In the genomic region with DNA sequence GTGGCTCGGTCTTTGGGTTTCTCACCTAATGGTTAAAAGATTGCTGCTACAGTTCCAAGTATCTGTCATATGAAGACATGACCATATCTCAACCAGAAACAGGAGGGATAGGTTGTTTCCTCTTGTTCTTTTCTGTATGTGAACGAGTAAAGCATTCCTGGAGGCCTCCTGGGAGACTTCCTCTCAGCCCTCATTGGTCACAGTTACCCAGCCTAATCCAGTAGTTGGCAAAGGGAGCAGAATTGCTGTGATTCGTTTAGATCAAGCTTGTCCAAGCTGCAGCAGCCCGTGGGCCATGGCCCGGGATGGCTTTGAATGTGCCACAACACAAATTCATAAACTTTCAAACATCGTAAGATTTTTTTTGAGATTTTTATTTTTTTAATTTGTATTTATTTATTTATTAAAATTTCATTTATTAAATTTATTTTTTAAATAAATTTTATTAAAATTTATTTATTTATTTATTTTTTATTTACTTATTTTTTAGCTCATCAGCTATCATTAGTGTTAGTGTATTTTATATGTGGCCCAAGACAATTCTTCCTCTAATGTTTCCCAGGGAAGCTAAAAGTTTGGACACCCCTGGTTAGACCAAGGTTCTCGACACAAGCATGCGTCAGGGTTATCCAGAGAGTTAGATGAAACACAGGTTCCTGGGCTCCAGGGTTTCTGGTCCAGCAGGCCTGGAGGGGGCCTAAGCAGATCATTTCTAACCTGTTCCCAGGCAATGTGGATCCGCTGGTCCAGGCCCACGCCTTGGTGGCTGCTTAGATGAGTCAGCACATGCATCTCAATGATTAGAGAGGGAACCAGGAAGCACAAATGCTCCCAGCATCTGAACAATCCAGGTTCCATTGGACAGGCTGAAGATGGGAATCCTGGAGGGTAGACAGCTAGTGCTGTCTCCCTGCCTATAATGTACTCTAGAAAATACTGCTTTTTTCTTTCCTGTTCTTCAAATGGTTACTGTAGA, we compare ENCODE assay signal across 13 cellular contexts. TPM values are rescaled to one million over a fixed set of nuclear protein-coding genes. Genes with fewer than 3 reads are reported as not detected.
DNase-seq lines count a peak whose midpoint lies in the region; ATAC-seq, FAIRE-seq and TF ChIP-seq lines count a peak whose summit lies in the region.
"Had no signal": no experiment of that assay in that cellular context is flagged by ENCODE, and none has a peak within 500 bp of the region (broad histone marks: within the 10 kb centered on the region; RNA-seq: fewer than 3 reads in every experiment).

No MANE protein-coding gene starts in this region.

- no peak for TF ChIP-seq CTCF in A549 (IDR thresholded peaks at IDR 0.05)
- no peak for TF ChIP-seq CTCF in GM23338 (conservative IDR thresholded peaks at IDR 0.05; ENCODE audit: low read depth in 2 of 2)
- TF ChIP-seq CTCF in ovary (IDR thresholded peaks at IDR 0.05): no peak

- peaks cover 47% of the 10 kb centered on the region for H3K36me3 ChIP-seq in GM23338 (ENCODE audit: insufficient read depth)
- no peaks in the 10 kb centered on the region for H3K36me3 ChIP-seq in ovary

- POLR2A ChIA-PET in A549 (lab: Yijun Ruan, JAX): no interaction called here
- POLR2A ChIA-PET in activated CD4-positive, alpha-beta memory T cell treated with anti-CD3 and anti-CD28 coated beads for 36 hours (lab: Charles Lee): no interaction called here

- no peak for FAIRE-seq in A549 (lab: Jason Lieb, UNC)

- H3K4me2 ChIP-seq in A549 (peak overlapping the region; percentile 5; the same call in 1 of the 3 replicates), GM23338 (no peak overlapping the region)

- H3K27ac ChIP-seq in A549: peak overlapping the region; percentile 38 to 67; a peak in 4 of 6 replicates
- H3K27ac ChIP-seq in GM23338 (ENCODE audit: low read depth): no peak overlapping the region
- no peak overlapping the region for H3K27ac ChIP-seq in ovary

- TF ChIP-seq RAD21 in A549 (conservative IDR thresholded peaks at IDR 0.05 in 1 of 2, IDR thresholded peaks at IDR 0.05 in 1 of 2): no peak

- TF ChIP-seq EP300 in A549 (IDR thresholded peaks at IDR 0.05) (no peak), ovary (IDR thresholded peaks at IDR 0.05) (no peak)

- H3K4me3 Mint-ChIP-seq in GM23338: no peak overlapping the region
- no peak overlapping the region for H3K4me3 Mint-ChIP-seq in activated CD4-positive, alpha-beta memory T cell treated with anti-CD3 and anti-CD28 coated beads for 36 hours
- H3K4me3 Mint-ChIP-seq: activated T-helper 1 cell treated with anti-CD3 and anti-CD28 coated beads, Interleukin-12 subunit alpha, Interleukin-12 subunit beta, Interleukin-2, Interleukin-4 antibody, amounts not matched to agents 30 ng/mL and 10 ng/mL and 1 ng/mL, durations not matched to agents 14 hours and 24 hours and 36 hours; natural killer cell had no signal

- no peaks in the 10 kb centered on the region for H3K4me1 Mint-ChIP-seq in GM23338
- peaks cover 2% of the 10 kb centered on the region for H3K4me1 Mint-ChIP-seq in activated CD4-positive, alpha-beta memory T cell treated with anti-CD3 and anti-CD28 coated beads for 36 hours (ENCODE audit: low read depth)

- H3K9me3 ChIP-seq in A549 (no peaks in the 10 kb centered on the region), ovary (no peaks in the 10 kb centered on the region)

- no peaks in the 10 kb centered on the region for H3K9me2 ChIP-seq in GM23338 (ENCODE audit: insufficient read depth)

- 89% methylated on average over 10 of the region's 10 CpGs for WGBS in A549 (ENCODE audit: missing lambda C conversion rate)
- 86 to 92% (median 91%) methylated on average over 10 of the region's 10 CpGs for WGBS in ovary, 3 donors

- H2AFZ ChIP-seq in GM23338: no peak overlapping the region

- peaks cover 88% of the 10 kb centered on the region for H3K36me3 Mint-ChIP-seq in GM23338 (ENCODE audit: low read depth)
- H3K36me3 Mint-ChIP-seq in activated CD4-positive, alpha-beta memory T cell treated with anti-CD3 and anti-CD28 coated beads for 36 hours: peaks cover 44% of the 10 kb centered on the region

- no peaks in the 10 kb centered on the region for H3K27me3 Mint-ChIP-seq in GM23338 (ENCODE audit: insufficient read depth, low read depth, poor library complexity)
- no peaks in the 10 kb centered on the region for H3K27me3 Mint-ChIP-seq in activated CD4-positive, alpha-beta memory T cell treated with anti-CD3 and anti-CD28 coated beads for 36 hours

- peaks cover 16% of the 10 kb centered on the region for H4K20me1 ChIP-seq in GM23338 (replicated peaks; ENCODE audit: insufficient read depth)

- peaks cover 9% of the 10 kb centered on the region for H3K4me1 ChIP-seq in A549
- no peaks in the 10 kb centered on the region for H3K4me1 ChIP-seq in GM23338 (ENCODE audit: insufficient read depth)
- H3K4me1 ChIP-seq in ovary (ENCODE audit: insufficient read depth): peaks cover 5% of the 10 kb centered on the region

- DNase-seq in A549 (ENCODE audit: low read depth in 1 of 2, low spot score in 1 of 2): peak; percentile 12 to 73
- DNase-seq in GM23338 (ENCODE audit: low spot score): peak; percentile 25
- no peak for DNase-seq in activated CD4-positive, alpha-beta memory T cell treated with anti-CD3 and anti-CD28 coated beads for 36 hours
- peak; percentile 29 for DNase-seq in glomerular visceral epithelial cell (ENCODE audit: extremely low spot score)
- no peak for DNase-seq in superior temporal gyrus (ENCODE audit: extremely low spot score)
- no peak for DNase-seq in UCSD-AML1 (lab: John Stamatoyannopoulos, UW; ENCODE audit: unreplicated experiment)
- DNase-seq in ovary: no peak
- DNase-seq: DMS79 treated with DMSO at 0.1 percent for 48 hours, foreskin fibroblast, natural killer cell, NCI-H187 had no signal

- CTCF ChIA-PET in A549 (lab: Yijun Ruan, JAX): interaction anchor here (0.6 to 1.5 kb wide), 6 partner anchors 14 to 680 kb away, joined by 3 to 5 read pairs (median 3); no protein-coding TSS in a partner anchor
- CTCF ChIA-PET in activated CD4-positive, alpha-beta memory T cell treated with anti-CD3 and anti-CD28 coated beads for 36 hours (lab: Charles Lee): interaction anchor here (0.6 kb wide), 1 partner anchor 435 kb away, joined by 3 read pairs; no protein-coding TSS in a partner anchor

- no peak for TF ChIP-seq POLR2A in A549 (IDR thresholded peaks at IDR 0.05; ENCODE audit: low read length)
- no peak for TF ChIP-seq POLR2A in ovary (IDR thresholded peaks at IDR 0.05)

- peaks cover 17% of the 10 kb centered on the region; the same call in 2 of the 3 replicates for H3K9me3 Mint-ChIP-seq in GM23338
- H3K9me3 Mint-ChIP-seq in activated CD4-positive, alpha-beta memory T cell treated with anti-CD3 and anti-CD28 coated beads for 36 hours: no peaks in the 10 kb centered on the region
- H3K9me3 Mint-ChIP-seq: activated T-helper 1 cell treated with anti-CD3 and anti-CD28 coated beads, Interleukin-12 subunit alpha, Interleukin-12 subunit beta, Interleukin-2, Interleukin-4 antibody, amounts not matched to agents 30 ng/mL and 10 ng/mL and 1 ng/mL, durations not matched to agents 14 hours and 24 hours and 36 hours; natural killer cell had no signal

- H3K79me2 ChIP-seq in GM23338 (replicated peaks; ENCODE audit: insufficient read depth): peaks cover 75% of the 10 kb centered on the region

- intact Hi-C loops in activated CD4-positive, alpha-beta memory T cell treated with anti-CD3 and anti-CD28 coated beads for 36 hours (cut with micrococcal nuclease): no loop called here
- intact Hi-C loops in ovary (cut with DNase I): no loop called here

- ATAC-seq in A549 (peak; percentile 34 to 74; a peak in 4 of 6 replicates), GM23338 (no peak), GM19395 (IDR thresholded peaks at IDR 0.05; ENCODE audit: unreplicated experiment) (no peak)
- ATAC-seq: natural killer cell had no signal

- H3F3A ChIP-seq in GM23338 (replicated peaks; ENCODE audit: low read depth): 0 out of 2 replicates have a peak, but pooled peaks cover 7% of the 10 kb centered on the region

- H3K4me3 ChIP-seq in A549 (no peak overlapping the region), GM23338 (no peak overlapping the region), ovary (no peak overlapping the region)

- peak overlapping the region; percentile 88 for H3K27ac Mint-ChIP-seq in GM23338
- H3K27ac Mint-ChIP-seq in activated CD4-positive, alpha-beta memory T cell treated with anti-CD3 and anti-CD28 coated beads for 36 hours: peak overlapping the region; percentile 51
- H3K27ac Mint-ChIP-seq: activated T-helper 1 cell treated with anti-CD3 and anti-CD28 coated beads, Interleukin-12 subunit alpha, Interleukin-12 subunit beta, Interleukin-2, Interleukin-4 antibody, amounts not matched to agents 30 ng/mL and 10 ng/mL and 1 ng/mL, durations not matched to agents 14 hours and 24 hours and 36 hours had no signal

- H3K27me3 ChIP-seq in GM23338 (ENCODE audit: insufficient read depth): no peaks in the 10 kb centered on the region
- H3K27me3 ChIP-seq in ovary: no peaks in the 10 kb centered on the region

TF ChIP-seq in A549, 52 proteins besides CTCF, POLR2A, EP300 and RAD21 (continues in another document):
- TF ChIP-seq EHF (CRISPR knock-in tag; IDR thresholded peaks at IDR 0.05) (peak; percentile 38; the same call in 1 of the 2 replicates), CHD4 (IDR thresholded peaks at IDR 0.05; ENCODE audit: borderline replicate concordance) (no peak)

TF ChIP-seq in GM23338, 12 proteins besides CTCF, POLR2A, EP300 and RAD21 (continues in another document):
- TF ChIP-seq JUNB (IDR thresholded peaks at IDR 0.05; ENCODE audit: unreplicated experiment) (no peak), POLR2AphosphoS5 (IDR thresholded peaks at IDR 0.05; ENCODE audit: low read depth) (no peak)

RNA-seq across cellular contexts. Expression of gene CDC123, which starts 25.6 kb away (rescaled TPM):
- polyA plus RNA-seq in A549 (2011; rRNA removed) (164 and 193 TPM in 2 replicates), A549 (2017; fragmentation: RNase III; extraction: RNeasy Plus Mini Kit Qiagen cat#74134 plus additional on column Dnase treatment) (192 to 196 TPM (median 195 TPM) in 3 replicates), GM23338 (2016; fragmentation: Nextera tagmentation; extraction: Ambion mirVana) (164 and 179 TPM in 2 replicates), ovary (10 to 100 TPM; 37.6 to 59.1 TPM)
- 134 and 146 TPM in 2 replicates for polyA plus RNA-seq in A549 (2012; cell fraction: cytosol; rRNA removed)
- 52.2 and 53.9 TPM in 2 replicates for polyA plus RNA-seq in A549 (2012; cell fraction: nucleus; rRNA removed)
- polyA minus RNA-seq in A549 (2011; rRNA and poly(A)+ RNA removed): 281 and 294 TPM in 2 replicates
- total RNA-seq in GM23338 (2014; rRNA removed; shearing (Covaris generic)): 158 and 175 TPM in 2 replicates
- 100 to 1,000 TPM; 134 TPM for total RNA-seq in activated CD4-positive, alpha-beta memory T cell treated with anti-CD3 and anti-CD28 coated beads for 36 hours
- 10 to 100 TPM; 22.1 to 52.4 (median 33.7) TPM for total RNA-seq in ovary

RNA-seq across cellular contexts. Expression of gene NUDT5, which starts 25.9 kb away (rescaled TPM):
- polyA plus RNA-seq in A549 (2011; rRNA removed): 146 and 158 TPM in 2 replicates
- polyA plus RNA-seq in A549 (2012; cell fraction: cytosol; rRNA removed): 103 and 114 TPM in 2 replicates
- polyA plus RNA-seq in A549 (2012; cell fraction: nucleus; rRNA removed): 44.3 and 81.7 TPM in 2 replicates
- 190 to 213 TPM (median 191 TPM) in 3 replicates for polyA plus RNA-seq in A549 (2017; fragmentation: RNase III; extraction: RNeasy Plus Mini Kit Qiagen cat#74134 plus additional on column Dnase treatment)
- 53.0 and 54.0 TPM in 2 replicates for polyA minus RNA-seq in A549 (2011; rRNA and poly(A)+ RNA removed)
- 94.3 and 107 TPM in 2 replicates for total RNA-seq in GM23338 (2014; rRNA removed; shearing (Covaris generic))
- polyA plus RNA-seq in GM23338 (2016; fragmentation: Nextera tagmentation; extraction: Ambion mirVana): 254 and 255 TPM in 2 replicates
- 100 to 1,000 TPM; 115 to 118 TPM for total RNA-seq in activated CD4-positive, alpha-beta memory T cell treated with anti-CD3 and anti-CD28 coated beads for 36 hours
- total RNA-seq in ovary: 10 to 100 TPM; 16.2 to 32.8 (median 24.7) TPM
- 10 to 100 TPM; 15.8 to 56.5 TPM for polyA plus RNA-seq in ovary

Comparison
In these comparisons a context has a peak if more than half of its experiments do, and no peak if none do; other contexts are left out.
1. ATAC-seq: peak in A549 (2 of 2); none in GM23338 (single experiment) and GM19395 (single experiment).
2. DNase-seq: peak in A549 (2 of 2), GM23338 (single experiment) and glomerular visceral epithelial cell (single experiment); none in activated CD4-positive, alpha-beta memory T cell treated with anti-CD3 and anti-CD28 coated beads for 36 hours (single experiment), superior temporal gyrus (single experiment), UCSD-AML1 (single experiment) and ovary (0 of 5).
3. H3K27ac ChIP-seq: peak in A549 (2 of 2); none in GM23338 (single experiment) and ovary (0 of 2).